ENCODE assay signal across 8 cellular contexts in genomic region chr2:264493-265468, GRCh38.
A peak's percentile ranks its signal among the peaks of the same experiment; 100 is the strongest.
DNase-seq lines count a peak whose midpoint lies in the region; ATAC-seq lines count a peak whose summit lies in the region.

Gene ACP1, plus strand, starts transcription at chr2:264947. Its CDS starts 18 bp downstream, at chr2:264965.

- peaks cover 59 to 79% (median 66%) of the 10 kb centered on the region in 10 experiments for H3K4me1 ChIP-seq in BLaER1 treated with 17β-estradiol and CSF1 and Interleukin-3, amounts not matched to agents 10 nM and 100 nM

- peak within 1 kb of the TSS; percentile 98 to 100 (median 99) for H3K4me2 ChIP-seq in BLaER1 treated with 17β-estradiol and CSF1 and Interleukin-3, amounts not matched to agents 10 nM and 100 nM

- H3K36me3 ChIP-seq in BLaER1 treated with 17β-estradiol and CSF1 and Interleukin-3, amounts not matched to agents 10 nM and 100 nM: peaks cover 6 to 44% (median 24%) of the 10 kb centered on the region in 11 experiments; a peak in 20 of 22 replicates

- ATAC-seq in GM19324 (IDR thresholded peaks at IDR 0.05; ENCODE audit: low FRiP score, unreplicated experiment): peak; percentile 91
- ATAC-seq in HG03460 (IDR thresholded peaks at IDR 0.05; ENCODE audit: unreplicated experiment): peak; percentile 81

- peak within 1 kb of the TSS; percentile 77 to 92 (median 88) for H3K4me3 ChIP-seq in BLaER1 treated with 17β-estradiol and CSF1 and Interleukin-3, amounts not matched to agents 10 nM and 100 nM

- peaks cover 30 to 75% (median 38%) of the 10 kb centered on the region in 11 experiments; a peak in 21 of 22 replicates for H4K20me1 ChIP-seq in BLaER1 treated with 17β-estradiol and CSF1 and Interleukin-3, amounts not matched to agents 10 nM and 100 nM

- peak; percentile 59 for DNase-seq in NCI-H524 treated with DMSO at 0.1 percent for 48 hours (lab: John Stamatoyannopoulos, UW)
- peak; percentile 94 to 96 for DNase-seq in activated CD4-positive, alpha-beta T cell treated with anti-CD3 and anti-CD28 coated beads for 4 hours
- DNase-seq in kidney tubule cell (ENCODE audit: low spot score): peak; percentile 97
- DNase-seq in stimulated activated CD4-positive, alpha-beta T cell treated with anti-CD3 and anti-CD28 coated beads, Interleukin-1b, Interleukin-23, amount 100 ng/mL, for 1 hour (ENCODE audit: low read depth in 2 of 2): peak; percentile 90

- H3K27me3 ChIP-seq in BLaER1 treated with 17β-estradiol and CSF1 and Interleukin-3, amounts not matched to agents 10 nM and 100 nM: no peaks in the 10 kb centered on the region

- H3K27ac ChIP-seq in BLaER1 treated with 17β-estradiol and CSF1 and Interleukin-3, amounts not matched to agents 10 nM and 100 nM: peak within 1 kb of the TSS; percentile 68 to 91 (median 87)
- H3K27ac ChIP-seq in cingulate gyrus (ENCODE audit: low read depth, low read length): peak within 1 kb of the TSS; percentile 55

- H3K9me3 ChIP-seq in BLaER1 treated with 17β-estradiol and CSF1 and Interleukin-3, amounts not matched to agents 10 nM and 100 nM (replicated peaks in 1 of 11): peaks cover 0 to 12% (median 9%) of the 10 kb centered on the region in 11 experiments; a peak in 12 of 22 replicates

- H3K9ac ChIP-seq in BLaER1 treated with 17β-estradiol and CSF1 and Interleukin-3, amounts not matched to agents 10 nM and 100 nM: peak within 1 kb of the TSS; percentile 85 to 92 (median 89)

Comparison
In these comparisons a context has a peak if more than half of its experiments do, and no peak if none do; other contexts are left out.
1. Peak in every context shown above with its lines: DNase-seq, ATAC-seq, H3K4me3 ChIP-seq and H3K27ac ChIP-seq.